29 cellular contexts compared by ENCODE assay signal in the genomic region with DNA sequence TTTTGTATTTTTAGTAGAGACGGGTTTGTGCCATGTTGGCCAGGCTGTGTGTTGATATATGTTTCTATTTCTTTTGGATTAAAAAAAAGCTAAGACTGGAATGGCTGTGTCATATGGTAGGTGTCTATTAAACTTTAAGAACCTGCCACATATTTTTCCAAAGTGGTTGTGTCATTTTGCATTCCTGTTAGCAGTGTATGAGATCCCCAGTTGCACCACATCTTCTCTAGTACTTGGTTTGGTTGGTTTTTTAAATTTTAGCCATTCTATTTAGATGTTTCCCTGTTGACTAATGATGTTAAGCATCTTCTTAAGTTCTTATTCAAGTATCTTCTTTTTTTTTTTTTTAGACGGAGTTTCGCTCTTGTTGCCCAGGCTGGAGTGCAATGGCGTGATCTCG.
"Had no signal": no experiment of that assay in that cellular context is flagged by ENCODE, and none has a peak within 500 bp of the region (broad histone marks: within the 10 kb centered on the region; RNA-seq: fewer than 3 reads in every experiment).

No MANE protein-coding gene starts in this region.

- H3K27me3 ChIP-seq: adrenal gland, body of pancreas, breast epithelium, SJSA1 had no signal

- H3K27me3 Mint-ChIP-seq: activated CD4-positive, alpha-beta T cell treated with anti-CD3 and anti-CD28 coated beads, Interleukin-2, amount 10 ng/mL, durations not matched to agents 24 days and 14 days; activated CD8-positive, alpha-beta T cell treated with anti-CD3 and anti-CD28 coated beads for 36 hours; activated naive CD4-positive, alpha-beta T cell treated with anti-CD3 and anti-CD28 coated beads, Interleukin-2, amount 50 U/mL, for 24 hours; activated naive CD8-positive, alpha-beta T cell treated with anti-CD3 and anti-CD28 coated beads, Interleukin-2, amount 10 ng/mL, durations not matched to agents 7 days and 5 days; activated T-cell treated with anti-CD3 and anti-CD28 coated beads, Interleukin-2, amount 50 U/mL, for 24 hours had no signal

- H3K4me3 ChIP-seq: adrenal gland, body of pancreas, breast epithelium, SJSA1 had no signal

- H3K27ac Mint-ChIP-seq: activated CD4-positive, alpha-beta T cell treated with anti-CD3 and anti-CD28 coated beads, Interleukin-2, amount 10 ng/mL, durations not matched to agents 24 days and 14 days; activated CD8-positive, alpha-beta T cell treated with anti-CD3 and anti-CD28 coated beads for 36 hours; activated naive CD8-positive, alpha-beta T cell treated with anti-CD3 and anti-CD28 coated beads, Interleukin-2, amount 10 ng/mL, durations not matched to agents 7 days and 5 days; activated T-cell treated with anti-CD3 and anti-CD28 coated beads, Interleukin-2, amount 50 U/mL, for 24 hours; activated T-helper 2 cell treated with anti-CD3 and anti-CD28 coated beads, Interferon-gamma antibody, Interleukin-2, Interleukin-4, amounts not matched to agents 10 μg/mL and 5 μg/mL and 100 μg/mL, durations not matched to agents 14 hours and 24 hours and 36 hours; T-helper 1 cell treated with Interleukin-12 subunit alpha and Interleukin-12 subunit beta and Interleukin-4 antibody, amounts not matched to agents 30 μg/mL and 1 μg/mL, for 36 hours; T-helper 2 cell treated with Interferon-gamma antibody and Interleukin-4, amounts not matched to agents 5 μg/mL and 100 μg/mL, for 36 hours had no signal

- H3K4me3 Mint-ChIP-seq: activated CD4-positive, alpha-beta T cell treated with anti-CD3 and anti-CD28 coated beads, Interleukin-2, amount 10 ng/mL, durations not matched to agents 24 days and 14 days; activated CD8-positive, alpha-beta T cell treated with anti-CD3 and anti-CD28 coated beads for 36 hours; activated naive CD4-positive, alpha-beta T cell treated with anti-CD3 and anti-CD28 coated beads, Interleukin-2, amount 50 U/mL, for 24 hours; activated naive CD8-positive, alpha-beta T cell treated with anti-CD3 and anti-CD28 coated beads, Interleukin-2, amount 10 ng/mL, durations not matched to agents 7 days and 5 days; activated T-cell treated with anti-CD3 and anti-CD28 coated beads, Interleukin-2, amount 50 U/mL, for 24 hours; T-helper 1 cell treated with Interleukin-12 subunit alpha and Interleukin-12 subunit beta and Interleukin-4 antibody, amounts not matched to agents 30 μg/mL and 1 μg/mL, for 36 hours; T-helper 2 cell treated with Interferon-gamma antibody and Interleukin-4, amounts not matched to agents 5 μg/mL and 100 μg/mL, for 36 hours had no signal

- ATAC-seq: activated CD8-positive, alpha-beta T cell treated with anti-CD3 and anti-CD28 coated beads for 36 hours; body of pancreas; Panc1 had no signal

- H3K4me1 ChIP-seq: adrenal gland, body of pancreas, breast epithelium, SJSA1 had no signal

- H3K27ac ChIP-seq: adrenal gland, body of pancreas, breast epithelium, SJSA1 had no signal

- H3K9me3 ChIP-seq: adrenal gland, body of pancreas, breast epithelium, SJSA1, SK-N-SH had no signal

- H3K9me3 Mint-ChIP-seq: activated CD4-positive, alpha-beta T cell treated with anti-CD3 and anti-CD28 coated beads, Interleukin-2, amount 10 ng/mL, durations not matched to agents 24 days and 14 days; activated CD8-positive, alpha-beta T cell treated with anti-CD3 and anti-CD28 coated beads for 36 hours; activated naive CD4-positive, alpha-beta T cell treated with anti-CD3 and anti-CD28 coated beads, Interleukin-2, amount 50 U/mL, for 24 hours; activated naive CD8-positive, alpha-beta T cell treated with anti-CD3 and anti-CD28 coated beads, Interleukin-2, amount 10 ng/mL, durations not matched to agents 7 days and 5 days; activated T-cell treated with anti-CD3 and anti-CD28 coated beads, Interleukin-2, amount 50 U/mL, for 24 hours; activated T-helper 2 cell treated with anti-CD3 and anti-CD28 coated beads, Interferon-gamma antibody, Interleukin-2, Interleukin-4, amounts not matched to agents 10 μg/mL and 5 μg/mL and 100 μg/mL, durations not matched to agents 14 hours and 24 hours and 36 hours; T-helper 1 cell treated with Interleukin-12 subunit alpha and Interleukin-12 subunit beta and Interleukin-4 antibody, amounts not matched to agents 30 μg/mL and 1 μg/mL, for 36 hours; T-helper 2 cell treated with Interferon-gamma antibody and Interleukin-4, amounts not matched to agents 5 μg/mL and 100 μg/mL, for 36 hours had no signal

- H3K36me3 ChIP-seq: adrenal gland, breast epithelium, SJSA1 had no signal

- DNase-seq: activated CD4-positive, alpha-beta T cell treated with anti-CD3 and anti-CD28 coated beads, Interleukin-2, amount 10 ng/mL, durations not matched to agents 24 days and 14 days; activated CD4-positive, alpha-beta T cell treated with anti-CD3 and anti-CD28 coated beads, Interleukin-2, amount 50 U/mL, for 4 hours; activated CD8-positive, alpha-beta T cell treated with anti-CD3 and anti-CD28 coated beads for 36 hours; activated gamma-delta T cell; activated naive CD4-positive, alpha-beta T cell treated with Interleukin-2 at 50 U/mL for 16 hours; activated naive CD8-positive, alpha-beta T cell treated with anti-CD3 and anti-CD28 coated beads, Interleukin-2, amount 10 ng/mL, durations not matched to agents 7 days and 5 days; activated T-cell treated with anti-CD3 and anti-CD28 coated beads, Interleukin-2, amount 50 U/mL, for 24 hours; adrenal gland; body of pancreas; NCI-H1092 treated with DMSO at 0.1 percent for 48 hours; NCI-H1417; NCI-H146; NCI-H187; NCI-H2029 treated with DMSO at 0.1 percent for 48 hours; NCI-H2171 treated with DMSO at 0.1 percent for 48 hours; NCI-H2227 treated with DMSO at 0.1 percent for 48 hours; NCI-H446; NCI-H510A treated with DMSO at 0.1 percent for 48 hours; NCI-H69; NCI-H82; SHP77 treated with DMSO at 0.1 percent for 48 hours; SK-N-SH had no signal

- H3K4me1 Mint-ChIP-seq: activated CD4-positive, alpha-beta T cell treated with anti-CD3 and anti-CD28 coated beads, Interleukin-2, amount 10 ng/mL, durations not matched to agents 24 days and 14 days; activated naive CD4-positive, alpha-beta T cell treated with anti-CD3 and anti-CD28 coated beads, Interleukin-2, amount 50 U/mL, for 24 hours had no signal
